Comparison of ENCODE assay signal across 16 cellular contexts in genomic region chr7:24660541-24660940, GRCh38.
"Had no signal": no experiment of that assay in that cellular context is flagged by ENCODE, and none has a peak within 500 bp of the region (broad histone marks: within the 10 kb centered on the region; RNA-seq: fewer than 3 reads in every experiment).

No MANE protein-coding gene starts in this region.

- H3K36me3 ChIP-seq: heart left ventricle, thoracic aorta had no signal

- H3K4me1 ChIP-seq: heart left ventricle, psoas muscle had no signal

- H3K9me3 ChIP-seq: heart left ventricle, psoas muscle, thoracic aorta had no signal

- DNase-seq: activated CD4-positive, alpha-beta memory T cell treated with anti-CD3 and anti-CD28 coated beads, Interleukin-2, amount 10 ng/mL, durations not matched to agents 7 days and 5 days; activated naive CD4-positive, alpha-beta T cell treated with Interleukin-2 at 50 U/mL for 16 hours; central memory CD4-positive, alpha-beta T cell; cortex of kidney; effector memory CD4-positive, alpha-beta T cell; heart left ventricle; mesenchymal stem cell; occipital lobe; psoas muscle; stimulated activated CD4-positive, alpha-beta T cell treated with anti-CD3 and anti-CD28 coated beads, Interleukin-12 subunit alpha, Interleukin-12 subunit beta, amount 100 ng/mL, for 4 hours; stimulated activated naive CD4-positive, alpha-beta T cell treated with Interleukin-2 at 50 U/mL for 16 hours; T-cell; T1000 had no signal

- H3K4me3 ChIP-seq: heart left ventricle, psoas muscle, thoracic aorta had no signal

- ATAC-seq: heart left ventricle, sciatic nerve, T-cell had no signal

- H3K27ac ChIP-seq: heart left ventricle, psoas muscle, thoracic aorta, VCaP had no signal

- H3K27me3 ChIP-seq: heart left ventricle had no signal
